Comparison of ENCODE assay signal across 29 cellular contexts in the genomic region with DNA sequence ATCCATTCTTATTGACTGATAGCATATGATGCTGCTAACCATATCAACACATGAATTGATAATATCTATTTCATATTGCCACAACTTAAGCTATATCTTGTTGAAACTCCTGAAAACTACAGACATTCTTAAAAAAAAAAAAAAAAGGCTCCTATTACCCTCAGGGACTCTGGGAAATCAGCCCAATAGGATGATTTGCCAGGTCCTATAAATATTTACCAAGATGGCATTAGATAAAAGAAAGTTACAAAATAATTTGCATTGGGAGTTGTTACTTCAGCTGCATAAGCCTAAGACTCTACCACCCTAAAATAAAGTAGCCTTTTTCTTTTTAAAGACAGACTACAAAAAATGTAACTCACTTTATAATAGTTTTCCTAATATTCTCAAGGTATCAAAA.
"Had no signal": no experiment of that assay in that cellular context is flagged by ENCODE, and none has a peak within 500 bp of the region (broad histone marks: within the 10 kb centered on the region; RNA-seq: fewer than 3 reads in every experiment).

No MANE protein-coding gene starts in this region.

- H3K4me1 ChIP-seq: psoas muscle, spleen, tibial nerve, upper lobe of left lung, vagina had no signal

- DNase-seq: naive thymus-derived CD4-positive, alpha-beta T cell; natural killer cell; occipital lobe; ovary; posterior cingulate gyrus; psoas muscle; right cardiac atrium; spleen; stimulated activated CD4-positive, alpha-beta T cell treated with anti-CD3 and anti-CD28 coated beads, Interleukin-12 subunit alpha, Interleukin-12 subunit beta, amount 100 ng/mL, for 4 hours; stimulated activated CD4-positive, alpha-beta T cell treated with anti-CD3 and anti-CD28 coated beads, Interleukin-1b, Interleukin-23, amount 100 ng/mL, for 48 hours; stimulated activated CD4-positive, alpha-beta T cell treated with anti-CD3 and anti-CD28 coated beads, Interleukin-4, amount 100 ng/mL, for 1 hour; stimulated activated CD4-positive, alpha-beta T cell treated with anti-CD3 and anti-CD28 coated beads, Interleukin-4, amount 100 ng/mL, for 4 hours; stimulated activated CD8-positive, alpha-beta memory T cell treated with anti-CD3 and anti-CD28 coated beads, Interleukin-4, amount 100 ng/mL, for 48 hours; stimulated activated naive CD4-positive, alpha-beta T cell; stimulated activated naive CD8-positive, alpha-beta T cell treated with anti-CD3 and anti-CD28 coated beads, Interleukin-15, amount 100 ng/mL, for 72 hours; stimulated activated naive CD8-positive, alpha-beta T cell treated with anti-CD3 and anti-CD28 coated beads, Interleukin-15, Interleukin-2, amounts not matched to agents 100 U/mL and 50 U/mL, for 24 hours; thyroid gland; trophoblast cell; upper lobe of left lung had no signal

- H3K27ac ChIP-seq: neural progenitor cell, ovary, parathyroid adenoma, psoas muscle, skin epidermis, spleen, thoracic aorta, thyroid gland, tibial nerve, upper lobe of left lung, vagina had no signal

- H3K9ac ChIP-seq: neural progenitor cell, parathyroid adenoma had no signal

- H3K27me3 ChIP-seq: neural progenitor cell, ovary, thyroid gland, tibial nerve, upper lobe of left lung, vagina had no signal

- H2AFZ ChIP-seq: parathyroid adenoma had no signal

- H3K36me3 ChIP-seq: neural progenitor cell, ovary, spleen, thoracic aorta, thyroid gland, tibial nerve, upper lobe of left lung, vagina had no signal

- H3K4me3 ChIP-seq: neural progenitor cell, ovary, psoas muscle, skin epidermis, smooth muscle cell, spleen, thoracic aorta, thyroid gland, tibial nerve, upper lobe of left lung, vagina had no signal

- H3K9me3 ChIP-seq: ovary, psoas muscle, spleen, thoracic aorta, thyroid gland, upper lobe of left lung, vagina had no signal

- ATAC-seq: naive thymus-derived CD4-positive, alpha-beta T cell; natural killer cell; psoas muscle; right cardiac atrium; sciatic nerve; stimulated activated memory B cell treated with anti-CD40 and anti-IgM and Interleukin-4, amounts not matched to agents 10 μg/mL and 1 μg/mL and 100 μg/mL, for 72 hours; stimulated activated naive CD8-positive, alpha-beta T cell treated with anti-CD3 and anti-CD28 coated beads, Interleukin-15, amount 100 ng/mL, for 72 hours; stimulated activated naive CD8-positive, alpha-beta T cell treated with anti-CD3 and anti-CD28 coated beads, Interleukin-15, Interleukin-2, amounts not matched to agents 100 U/mL and 50 U/mL, for 24 hours had no signal

- H3K79me2 ChIP-seq: parathyroid adenoma had no signal

- FAIRE-seq: urothelium cell line had no signal

- H3K4me2 ChIP-seq: neural progenitor cell, smooth muscle cell had no signal
